Comparison of ENCODE assay signal across 17 cellular contexts in the genomic region with DNA sequence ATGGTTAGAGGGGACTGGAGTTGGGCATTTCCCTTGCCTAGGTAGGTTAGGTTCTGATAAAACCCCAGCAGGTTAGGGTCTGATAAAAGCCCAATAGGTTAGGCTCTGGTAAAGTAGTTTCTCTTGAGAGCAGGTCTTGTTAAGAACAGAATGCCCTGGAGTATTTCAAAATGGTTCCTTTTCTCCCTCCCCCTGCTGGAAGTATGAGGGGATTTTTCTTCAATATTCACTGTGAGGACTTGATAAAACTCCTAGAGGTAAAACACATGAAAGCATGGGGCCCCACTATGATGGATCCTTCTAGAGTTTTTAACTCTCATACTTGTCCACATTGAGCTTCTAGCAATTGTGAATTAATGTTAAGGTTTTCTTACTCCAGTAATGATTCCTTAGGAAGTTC. TPM values are rescaled to one million over a fixed set of nuclear protein-coding genes. Genes with fewer than 3 reads are reported as not detected.
DNase-seq lines count a peak whose midpoint lies in the region; ATAC-seq, FAIRE-seq and TF ChIP-seq lines count a peak whose summit lies in the region.
"Had no signal": no experiment of that assay in that cellular context is flagged by ENCODE, and none has a peak within 500 bp of the region (broad histone marks: within the 10 kb centered on the region; RNA-seq: fewer than 3 reads in every experiment).

No MANE protein-coding gene starts in this region.

- TF ChIP-seq POLR2A in A549 (IDR thresholded peaks at IDR 0.05; ENCODE audit: low read length) = no peak
- TF ChIP-seq POLR2A in HCT116 (IDR thresholded peaks at IDR 0.05; ENCODE audit: borderline replicate concordance, extremely low read depth, insufficient read depth, insufficient read length) = no peak

- peak in 1 of 2 experiments; percentile 4 for DNase-seq in A549 (ENCODE audit: low read depth in 1 of 2, low spot score in 1 of 2)
- no peak for DNase-seq in HCT116 (ENCODE audit: low read depth, low spot score)
- no peak for DNase-seq in fibroblast of the aortic adventitia (ENCODE audit: low read depth)
- no peak for DNase-seq in activated CD4-positive, alpha-beta T cell treated with anti-CD3 and anti-CD28 coated beads, Interleukin-2, amount 50 U/mL, for 4 hours
- no peak for DNase-seq in medulla oblongata (ENCODE audit: extremely low spot score)
- DNase-seq: activated CD4-positive, alpha-beta T cell treated with anti-CD3 and anti-CD28 coated beads for 36 hours; activated T-cell treated with anti-CD3 and anti-CD28 coated beads, Interleukin-2, amount 50 U/mL, for 72 hours; aorta; DMS79; NCI-H2171; T-cell; upper lobe of right lung had no signal

- no peak overlapping the region for H3K27ac ChIP-seq in A549
- no peak overlapping the region for H3K27ac ChIP-seq in HCT116 (ENCODE audit: low read depth, low read length)
- H3K27ac ChIP-seq: upper lobe of right lung had no signal

- H3K27me3 ChIP-seq in HCT116 (ENCODE audit: insufficient read depth, low read length) = no peaks in the 10 kb centered on the region
- H3K27me3 ChIP-seq: upper lobe of right lung had no signal

- no peaks in the 10 kb centered on the region for H3K79me2 ChIP-seq in HCT116 (ENCODE audit: insufficient read depth, low read length)

- no peak overlapping the region for H3K9ac ChIP-seq in HCT116 (ENCODE audit: low read length)

- intact Hi-C loops in HCT116 (cut with micrococcal nuclease) = no loop called here

- H3K36me3 ChIP-seq in HCT116 (ENCODE audit: control insufficient read depth in 1 of 2, insufficient read depth in 2 of 2, low read length in 2 of 2) = no peaks in the 10 kb centered on the region

- CTCF ChIA-PET in A549 (lab: Yijun Ruan, JAX) = interaction anchor here (2.4 kb wide), 1 partner anchor 28 kb away, joined by 11 read pairs; a partner anchor contains a TSS
- CTCF ChIA-PET in HCT116 (lab: Charles Lee) = no interaction called here

- no peaks in the 10 kb centered on the region for H3K4me1 ChIP-seq in A549
- peaks cover 0 to 3% of the 10 kb centered on the region in 2 experiments; a peak in 1 of 4 replicates for H3K4me1 ChIP-seq in HCT116 (ENCODE audit: control insufficient read depth in 1 of 2, insufficient read depth in 2 of 2, low read length in 2 of 2)
- H3K4me1 ChIP-seq: upper lobe of right lung had no signal

- TF ChIP-seq EP300 in A549 (IDR thresholded peaks at IDR 0.05) = no peak

- H3K9me2 ChIP-seq in HCT116 (ENCODE audit: insufficient read depth) = no peaks in the 10 kb centered on the region

- FAIRE-seq in A549 (lab: Jason Lieb, UNC) = no peak
- FAIRE-seq: GM18507 had no signal

- H4K20me1 ChIP-seq in HCT116 (ENCODE audit: insufficient read depth) = no peaks in the 10 kb centered on the region

- no peak overlapping the region for H3K4me3 ChIP-seq in A549
- H3K4me3 ChIP-seq in HCT116 (replicated peaks in 1 of 2; ENCODE audit: low read depth in 1 of 2, low read length in 2 of 2) = no peak overlapping the region
- no peak overlapping the region for H3K4me3 ChIP-seq in WI38 (ENCODE audit: low read depth, low read length)
- no peak overlapping the region for H3K4me3 ChIP-seq in fibroblast of the aortic adventitia (ENCODE audit: low read depth, low read length)
- H3K4me3 ChIP-seq: lung, upper lobe of right lung had no signal

- no peak overlapping the region for H2AFZ ChIP-seq in HCT116 (ENCODE audit: low read depth, low read length, poor library complexity, severe bottlenecking)

- BruUV-seq in HCT116 (replicated peaks; lab: Mats Ljungman, UMichigan) = no TSS peak

- H3K4me2 ChIP-seq in A549 (no peak overlapping the region), HCT116 (ENCODE audit: low read length) (no peak overlapping the region)

- RAD21 ChIA-PET in HCT116 (lab: Charles Lee; ENCODE audit: low non-redundant PET in 1 of 2, low total read pairs in 2 of 2, uncharacterized antibody in 2 of 2, unreplicated experiment in 2 of 2) = no interaction called here

- no peak for TF ChIP-seq CTCF in A549 (IDR thresholded peaks at IDR 0.05)
- TF ChIP-seq CTCF in HCT116 (IDR thresholded peaks at IDR 0.05 in 2 of 3, conservative IDR thresholded peaks at IDR 0.05 in 1 of 3; ENCODE audit: borderline replicate concordance in 1 of 3, insufficient read depth in 1 of 3, low read depth in 2 of 3, low read length in 2 of 3) = peak in 2 of 3 experiments; percentile 30; a peak in 4 of 6 replicates
- TF ChIP-seq CTCF in WI38 (IDR thresholded peaks at IDR 0.05; ENCODE audit: low read depth, low read length) = peak; percentile 15; the same call in 1 of the 2 replicates
- peak; percentile 7 for TF ChIP-seq CTCF in fibroblast of the aortic adventitia (IDR thresholded peaks at IDR 0.05; ENCODE audit: insufficient read depth, low read length)

- TF ChIP-seq RAD21 in A549 (conservative IDR thresholded peaks at IDR 0.05 in 1 of 2, IDR thresholded peaks at IDR 0.05 in 1 of 2) (no peak), HCT116 (IDR thresholded peaks at IDR 0.05; ENCODE audit: low read depth) (no peak)

- POLR2A ChIA-PET in A549 (lab: Yijun Ruan, JAX) = no interaction called here
- POLR2A ChIA-PET in HCT116 (lab: Charles Lee) = no interaction called here

- ATAC-seq in A549 = peak; percentile 43 to 74; a peak in 4 of 6 replicates
- ATAC-seq in HCT116 = peak; percentile 63
- ATAC-seq in HG02884 (IDR thresholded peaks at IDR 0.05; ENCODE audit: unreplicated experiment) = no peak
- ATAC-seq in GM18870 (IDR thresholded peaks at IDR 0.05; ENCODE audit: unreplicated experiment) = no peak
- ATAC-seq: activated CD4-positive, alpha-beta T cell treated with anti-CD3 and anti-CD28 coated beads for 36 hours; activated T-cell treated with anti-CD3 and anti-CD28 coated beads, Interleukin-2, amount 50 U/mL, for 72 hours; T-cell; upper lobe of right lung had no signal

- H3K9me3 ChIP-seq in A549 (no peaks in the 10 kb centered on the region), HCT116 (ENCODE audit: control insufficient read depth in 1 of 2, insufficient read depth in 1 of 2, low read depth in 1 of 2, low read length in 2 of 2) (no peaks in the 10 kb centered on the region)
- H3K9me3 ChIP-seq: upper lobe of right lung had no signal

TF ChIP-seq in A549, 52 proteins besides CTCF, POLR2A, EP300 and RAD21:
- no peak for TF ChIP-seq EHF (CRISPR knock-in tag; IDR thresholded peaks at IDR 0.05)

TF ChIP-seq in HCT116, 20 proteins besides CTCF, POLR2A, EP300 and RAD21:
- TF ChIP-seq CBX3 (IDR thresholded peaks at IDR 0.05; ENCODE audit: low read depth) (no peak), EZH2 (IDR thresholded peaks at IDR 0.05) (no peak), CEBPB (IDR thresholded peaks at IDR 0.05; ENCODE audit: low read depth) (no peak), ELF1 (IDR thresholded peaks at IDR 0.05; ENCODE audit: borderline replicate concordance, low read depth) (no peak), EZH2phosphoT487 (IDR thresholded peaks at IDR 0.05; ENCODE audit: borderline replicate concordance) (no peak)
- TF ChIP-seq, protein P1, sequence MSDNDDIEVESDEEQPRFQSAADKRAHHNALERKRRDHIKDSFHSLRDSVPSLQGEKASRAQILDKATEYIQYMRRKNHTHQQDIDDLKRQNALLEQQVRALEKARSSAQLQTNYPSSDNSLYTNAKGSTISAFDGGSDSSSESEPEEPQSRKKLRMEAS (IDR thresholded peaks at IDR 0.05) = no peak

RNA-seq across cellular contexts. Expression of a gene that starts 27.6 kb away (rescaled TPM):
- 3.1 and 4.8 TPM in 2 replicates for polyA plus RNA-seq in A549 (2011; rRNA removed)
- polyA plus RNA-seq in A549 (2012; cell fraction: cytosol; rRNA removed) = 0.70 and 1.1 TPM in 2 replicates
- 0.58 and 0.69 TPM in 2 replicates for polyA plus RNA-seq in A549 (2012; cell fraction: nucleus; rRNA removed)
- 1.7 to 2.3 TPM (median 2.2 TPM) in 3 replicates for polyA plus RNA-seq in A549 (2017; fragmentation: RNase III; extraction: RNeasy Plus Mini Kit Qiagen cat#74134 plus additional on column Dnase treatment)
- 3.3 and 4.4 TPM in 2 replicates for polyA minus RNA-seq in A549 (2011; rRNA and poly(A)+ RNA removed)
- total RNA-seq in HCT116 (2021; ENCODE audit: unreplicated experiment) = 0.84 TPM
- polyA plus RNA-seq in HCT116 (2012) = 0.04 and 0.39 TPM in 2 replicates
- 14.9 and 22.2 TPM in 2 replicates for total RNA-seq in fibroblast of the aortic adventitia (ENCODE audit: low replicate concordance)

RNA-seq across cellular contexts. Expression of a gene that starts 40.8 kb away (rescaled TPM):
- polyA plus RNA-seq in A549 (2011; rRNA removed) (47.7 and 69.0 TPM in 2 replicates), A549 (2017; fragmentation: RNase III; extraction: RNeasy Plus Mini Kit Qiagen cat#74134 plus additional on column Dnase treatment) (45.9 to 52.1 TPM (median 47.9 TPM) in 3 replicates)
- 13.8 and 15.4 TPM in 2 replicates for polyA plus RNA-seq in A549 (2012; cell fraction: cytosol; rRNA removed)
- polyA plus RNA-seq in A549 (2012; cell fraction: nucleus; rRNA removed) = 3.8 and 7.1 TPM in 2 replicates
- 10.5 and 12.0 TPM in 2 replicates for polyA minus RNA-seq in A549 (2011; rRNA and poly(A)+ RNA removed)
- total RNA-seq in HCT116 (2021; ENCODE audit: unreplicated experiment) (33.6 TPM), fibroblast of the aortic adventitia (ENCODE audit: low replicate concordance) (77.7 and 95.7 TPM in 2 replicates)
- polyA plus RNA-seq in HCT116 (2012) = 11.5 and 17.6 TPM in 2 replicates

Comparison
In these comparisons a context has a peak if more than half of its experiments do, and no peak if none do; other contexts are left out.
1. ATAC-seq: peak in A549 (2 of 2) and HCT116 (single experiment); none in HG02884 (single experiment) and GM18870 (single experiment).